In genomic region chr11:70530629-70531185, GRCh38 we compare ENCODE assay signal across 11 cellular contexts.
DNase-seq lines count a peak whose midpoint lies in the region; ATAC-seq, FAIRE-seq and TF ChIP-seq lines count a peak whose summit lies in the region.
"Had no signal": no experiment of that assay in that cellular context is flagged by ENCODE, and none has a peak within 500 bp of the region (broad histone marks: within the 10 kb centered on the region; RNA-seq: fewer than 3 reads in every experiment).

No MANE protein-coding gene starts in this region.

- H3K4me1 ChIP-seq in kidney (ENCODE audit: control insufficient read depth in 1 of 2, insufficient read depth in 1 of 2, low read depth in 1 of 2, low read length in 2 of 2) (no peaks in the 10 kb centered on the region), spleen (no peaks in the 10 kb centered on the region)
- H3K4me1 ChIP-seq: BLaER1 treated with 17β-estradiol and CSF1 and Interleukin-3, amounts not matched to agents 10 nM and 100 nM had no signal

- DNase-seq in left ventricle myocardium superior (peak; percentile 1), Right ventricle myocardium superior (no peak), kidney (peak; percentile 35), spleen (peak; percentile 17), NCI-H146 (lab: John Stamatoyannopoulos, UW) (no peak)
- DNase-seq: ACHN; CD4-positive, CD25-positive, alpha-beta regulatory T cell; DMS53 had no signal

- 89 to 96% (median 90%) methylated on average over 11 of the region's 11 CpGs for WGBS in spleen, 5 donors

- no peak for TF ChIP-seq POLR2A in spleen (IDR thresholded peaks at IDR 0.05)

- FAIRE-seq in kidney (lab: Jason Lieb, UNC): no peak

- H3K27me3 ChIP-seq in spleen (replicated peaks in 1 of 7): no peaks in the 10 kb centered on the region
- H3K27me3 ChIP-seq: BLaER1 treated with 17β-estradiol and CSF1 and Interleukin-3, amounts not matched to agents 10 nM and 100 nM had no signal

- H3K4me3 ChIP-seq in kidney (ENCODE audit: low read length in 2 of 2) (no peak overlapping the region), spleen (no peak overlapping the region)
- H3K4me3 ChIP-seq: BLaER1 treated with 17β-estradiol and CSF1 and Interleukin-3, amounts not matched to agents 10 nM and 100 nM had no signal

- intact Hi-C loops in left ventricle myocardium superior (cut with micrococcal nuclease): no loop called here
- intact Hi-C loops in Right ventricle myocardium superior (cut with DNase I): no loop called here
- intact Hi-C loops in kidney (cut with DNase I): no loop called here
- intact Hi-C loops in spleen (cut with DNase I; ENCODE audit: low total_unique reads): no loop called here

- no peak for ATAC-seq in left ventricle myocardium superior
- ATAC-seq in Right ventricle myocardium superior (ENCODE audit: poor library complexity): no peak
- no peak for ATAC-seq in HG03460 (IDR thresholded peaks at IDR 0.05; ENCODE audit: unreplicated experiment)
- no peak for ATAC-seq in SK-N-SH treated with all-trans-retinoic acid at 6 μM for 48 hours

- no peak for TF ChIP-seq CTCF in kidney (IDR thresholded peaks at IDR 0.05; ENCODE audit: borderline replicate concordance, extremely low read depth, insufficient read depth)
- TF ChIP-seq CTCF in spleen (IDR thresholded peaks at IDR 0.05 in 8 of 11, conservative IDR thresholded peaks at IDR 0.05 in 3 of 11): no peak

- H3K27ac ChIP-seq in kidney (ENCODE audit: low read depth in 2 of 2, low read length in 2 of 2) (no peak overlapping the region), spleen (no peak overlapping the region)
- H3K27ac ChIP-seq: BLaER1 treated with 17β-estradiol and CSF1 and Interleukin-3, amounts not matched to agents 10 nM and 100 nM had no signal

- no peaks in the 10 kb centered on the region for H3K9me3 ChIP-seq in kidney (ENCODE audit: control insufficient read depth in 1 of 2, low read length in 2 of 2)
- H3K9me3 ChIP-seq in spleen: peaks cover 0 to 26% (median 7%) of the 10 kb centered on the region in 8 donors

- no peaks in the 10 kb centered on the region for H3K36me3 ChIP-seq in kidney (ENCODE audit: control insufficient read depth in 1 of 2, insufficient read depth in 2 of 2, low read length in 2 of 2)
- no peaks in the 10 kb centered on the region for H3K36me3 ChIP-seq in spleen
- H3K36me3 ChIP-seq: BLaER1 treated with 17β-estradiol and CSF1 and Interleukin-3, amounts not matched to agents 10 nM and 100 nM had no signal

- no peak overlapping the region for H3K9ac ChIP-seq in kidney (ENCODE audit: low read length in 2 of 2)
- H3K9ac ChIP-seq: BLaER1 treated with 17β-estradiol and CSF1 and Interleukin-3, amounts not matched to agents 10 nM and 100 nM had no signal

TF ChIP-seq in SK-N-SH treated with all-trans-retinoic acid at 6 μM for 48 hours, 23 proteins besides CTCF, POLR2A, EP300 and RAD21:
- TF ChIP-seq POU6F1 (CRISPR knock-in tag; IDR thresholded peaks at IDR 0.05; ENCODE audit: borderline replicate concordance, low read depth): no peak

Comparison
In these comparisons a context has a peak if more than half of its experiments do, and no peak if none do; other contexts are left out.
1. DNase-seq: peak in left ventricle myocardium superior (single experiment), kidney (single experiment) and spleen (single experiment); none in Right ventricle myocardium superior (single experiment) and NCI-H146 (single experiment).